8 cellular contexts compared by ENCODE assay signal in the genomic region with DNA sequence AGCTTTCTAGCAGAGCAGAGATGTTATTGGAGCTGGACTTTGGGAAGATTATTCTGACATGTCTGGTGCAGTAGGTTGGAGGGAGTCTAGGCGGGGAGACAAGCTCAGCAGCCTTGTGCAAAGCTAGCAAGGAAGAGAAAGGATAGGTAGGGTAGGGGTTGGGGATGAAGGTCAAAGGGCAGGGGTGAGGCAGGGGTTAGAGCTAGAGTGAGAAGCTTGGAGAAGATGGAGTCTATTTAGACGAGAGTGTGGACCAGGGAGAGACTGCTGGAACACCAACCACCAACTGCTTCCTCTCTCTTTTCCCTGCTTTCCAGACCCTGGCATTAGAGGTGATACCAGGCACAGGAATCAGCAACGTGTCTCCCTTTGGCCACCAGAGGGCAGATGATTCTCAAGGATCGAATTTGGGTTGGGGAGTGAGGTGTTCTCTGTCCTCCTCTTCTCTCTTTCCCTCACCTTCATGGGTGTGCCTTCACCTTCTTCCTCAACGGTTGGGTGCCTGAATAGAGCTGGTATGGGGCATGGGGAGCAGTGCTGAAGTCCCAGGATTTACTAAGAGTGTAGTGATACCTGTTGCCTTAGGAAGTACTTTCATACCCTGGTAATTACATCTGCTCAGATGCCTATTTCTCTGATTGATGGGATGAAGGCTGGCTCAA. TPM values are rescaled to one million over a fixed set of nuclear protein-coding genes. Genes with fewer than 3 reads are reported as not detected.
DNase-seq lines count a peak whose midpoint lies in the region; ATAC-seq, FAIRE-seq and TF ChIP-seq lines count a peak whose summit lies in the region.

No MANE protein-coding gene starts in this region.

- POLR2A ChIA-PET in activated B cell treated with CpG ODN at 0.5 μM for 24 hours (lab: Charles Lee), result interaction anchor here (0.6 to 3.1 kb wide), 3 partner anchors 68 to 518 kb away, joined by 8 to 21 read pairs (median 17); partner anchors contain the start of gene ZFTA

- no peaks in the 10 kb centered on the region for H3K9me3 Mint-ChIP-seq in activated B cell treated with CpG ODN at 0.5 μM for 24 hours

- peaks cover 48% of the 10 kb centered on the region for H3K4me1 Mint-ChIP-seq in activated B cell treated with CpG ODN at 0.5 μM for 24 hours

- TF ChIP-seq CTCF in 22Rv1 (IDR thresholded peaks at IDR 0.05) (peak; percentile 81), activated B cell treated with CpG ODN at 0.5 μM for 24 hours (IDR thresholded peaks at IDR 0.05) (peak; percentile 37)

- peak overlapping the region; percentile 39 for H3K4me3 Mint-ChIP-seq in activated B cell treated with CpG ODN at 0.5 μM for 24 hours

- CTCF ChIA-PET in activated B cell treated with CpG ODN at 0.5 μM for 24 hours (lab: Charles Lee), result interaction anchor here (0.7 to 5.6 kb wide), 29 partner anchors 11 to 465 kb away, joined by 3 to 130 read pairs (median 4); partner anchors contain the start of genes ATL3, COX8A and ZFTA

- intact Hi-C loops in activated B cell treated with CpG ODN at 0.5 μM for 24 hours (cut with micrococcal nuclease), result loop anchor here (1.0 to 5.0 kb wide), 8 partner anchors 35 to 316 kb away; partner anchors contain the start of genes COX8A and OTUB1

- ATAC-seq in activated B cell treated with CpG ODN at 0.5 μM for 24 hours (ENCODE audit: low read depth), result no peak

- DNase-seq in GM19239 (ENCODE audit: insufficient read length, low spot score), result peak; percentile 69
- peak; percentile 65 for DNase-seq in NCI-H2227 treated with DMSO at 0.1 percent for 48 hours (lab: John Stamatoyannopoulos, UW)
- DNase-seq in activated B cell treated with CpG ODN at 0.5 μM for 24 hours, result peak; percentile 48
- DNase-seq in caudate nucleus (lab: John Stamatoyannopoulos, UW), result peak in 52 of 61 donors; percentile 14 to 91 (median 54)
- DNase-seq in islet precursor cell, result peak; percentile 90
- DNase-seq in stimulated activated CD4-positive, alpha-beta T cell treated with anti-CD3 and anti-CD28 coated beads, Interleukin-1b, Interleukin-23, amount 100 ng/mL, for 24 hours (ENCODE audit: low read depth in 4 of 4, low spot score in 1 of 4), result peak; percentile 53 to 63 (median 58)
- DNase-seq in GF-D8 (lab: John Stamatoyannopoulos, UW), result no peak

- H3K36me3 Mint-ChIP-seq in activated B cell treated with CpG ODN at 0.5 μM for 24 hours (ENCODE audit: low read depth), result peaks cover 20% of the 10 kb centered on the region

- H3K27ac ChIP-seq in 22Rv1 (peak overlapping the region; percentile 82), caudate nucleus (ENCODE audit: low read depth, low read length) (peak overlapping the region; percentile 36)

- peak; percentile 94 for FAIRE-seq in GM19239 (lab: Jason Lieb, UNC)

- H3K27me3 Mint-ChIP-seq in activated B cell treated with CpG ODN at 0.5 μM for 24 hours, result no peaks in the 10 kb centered on the region

- peak overlapping the region; percentile 83 for H3K27ac Mint-ChIP-seq in activated B cell treated with CpG ODN at 0.5 μM for 24 hours

RNA-seq across cellular contexts. Expression of gene MARK2, which starts 1.8 kb away (rescaled TPM):
- total RNA-seq in activated B cell treated with CpG ODN at 0.5 μM for 24 hours, result 39.2 and 41.5 TPM in 2 replicates

RNA-seq across cellular contexts. Expression of gene SPINDOC, which starts 23.9 kb away (rescaled TPM):
- total RNA-seq in activated B cell treated with CpG ODN at 0.5 μM for 24 hours, result 18.7 and 20.8 TPM in 2 replicates
